In the genomic region with DNA sequence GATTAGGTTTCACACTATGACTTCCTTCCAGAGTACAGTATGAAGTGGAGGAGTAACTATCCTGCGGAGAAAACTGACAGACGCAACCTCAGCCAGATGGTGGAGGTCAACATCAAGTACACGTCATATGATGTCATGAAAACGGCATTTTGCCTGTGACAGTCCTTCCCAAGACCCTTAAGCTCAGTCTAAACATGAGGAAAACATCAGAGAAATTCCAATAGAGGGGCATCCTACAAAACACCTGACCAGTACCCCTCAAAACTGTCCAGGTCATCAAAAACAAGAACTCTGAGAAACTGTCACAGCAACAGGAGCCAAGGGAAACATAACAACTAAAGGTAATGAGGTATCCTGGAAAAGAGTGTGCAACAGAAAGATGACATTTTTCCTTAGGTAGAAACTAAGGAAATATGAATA, we compare ENCODE assay signal across 11 cellular contexts. TPM values are rescaled to one million over a fixed set of nuclear protein-coding genes. Genes with fewer than 3 reads are reported as not detected.
DNase-seq lines count a peak whose midpoint lies in the region; ATAC-seq and TF ChIP-seq lines count a peak whose summit lies in the region.
"Had no signal": no experiment of that assay in that cellular context is flagged by ENCODE, and none has a peak within 500 bp of the region (broad histone marks: within the 10 kb centered on the region; RNA-seq: fewer than 3 reads in every experiment).

No MANE protein-coding gene starts in this region.

- peaks cover 65% of the 10 kb centered on the region for H3K4me1 Mint-ChIP-seq in activated T-cell treated with anti-CD3 and anti-CD28 coated beads, Interleukin-2, amount 50 U/mL, for 24 hours (ENCODE audit: low read depth)
- peaks cover 39% of the 10 kb centered on the region for H3K4me1 Mint-ChIP-seq in activated T-cell treated with anti-CD3 and anti-CD28 coated beads, Interleukin-2, amount 50 U/mL, for 4 hours (ENCODE audit: low read depth)
- H3K4me1 Mint-ChIP-seq in stimulated activated effector memory CD8-positive, alpha-beta T cell treated with anti-CD3 and anti-CD28 coated beads, Interleukin-12 subunit alpha, Interleukin-12 subunit beta, amount 100 ng/mL, for 72 hours, result peaks cover 52% of the 10 kb centered on the region

- H3K36me3 Mint-ChIP-seq in activated T-cell treated with anti-CD3 and anti-CD28 coated beads, Interleukin-2, amount 50 U/mL, for 24 hours (ENCODE audit: low read depth), result peaks cover 29% of the 10 kb centered on the region
- peaks cover 7% of the 10 kb centered on the region for H3K36me3 Mint-ChIP-seq in activated T-cell treated with anti-CD3 and anti-CD28 coated beads, Interleukin-2, amount 50 U/mL, for 4 hours (ENCODE audit: insufficient read depth)
- peaks cover 50% of the 10 kb centered on the region for H3K36me3 Mint-ChIP-seq in stimulated activated effector memory CD8-positive, alpha-beta T cell treated with anti-CD3 and anti-CD28 coated beads, Interleukin-12 subunit alpha, Interleukin-12 subunit beta, amount 100 ng/mL, for 72 hours

- ATAC-seq in activated T-cell treated with anti-CD3 and anti-CD28 coated beads, Interleukin-2, amount 50 U/mL, for 4 hours, result no peak
- no peak for ATAC-seq in stimulated activated effector memory CD8-positive, alpha-beta T cell treated with anti-CD3 and anti-CD28 coated beads, Interleukin-12 subunit alpha, Interleukin-12 subunit beta, amount 100 ng/mL, for 72 hours
- ATAC-seq in GM21390 (IDR thresholded peaks at IDR 0.05; ENCODE audit: unreplicated experiment), result no peak

- peak overlapping the region; percentile 75 for H3K27ac Mint-ChIP-seq in activated T-cell treated with anti-CD3 and anti-CD28 coated beads, Interleukin-2, amount 50 U/mL, for 24 hours
- no peak overlapping the region for H3K27ac Mint-ChIP-seq in stimulated activated effector memory CD8-positive, alpha-beta T cell treated with anti-CD3 and anti-CD28 coated beads, Interleukin-12 subunit alpha, Interleukin-12 subunit beta, amount 100 ng/mL, for 72 hours

- peak overlapping the region; percentile 36 for H3K4me3 Mint-ChIP-seq in activated T-cell treated with anti-CD3 and anti-CD28 coated beads, Interleukin-2, amount 50 U/mL, for 24 hours
- H3K4me3 Mint-ChIP-seq in activated T-cell treated with anti-CD3 and anti-CD28 coated beads, Interleukin-2, amount 50 U/mL, for 4 hours, result no peak overlapping the region
- peak overlapping the region; percentile 88 for H3K4me3 Mint-ChIP-seq in stimulated activated effector memory CD8-positive, alpha-beta T cell treated with anti-CD3 and anti-CD28 coated beads, Interleukin-12 subunit alpha, Interleukin-12 subunit beta, amount 100 ng/mL, for 72 hours

- TF ChIP-seq CTCF in epithelial cell of esophagus (IDR thresholded peaks at IDR 0.05; ENCODE audit: insufficient read depth, low read depth, low read length, missing control alignments), result no peak

- no peak overlapping the region for H3K4me3 ChIP-seq in epithelial cell of esophagus (ENCODE audit: low read length)

- no peaks in the 10 kb centered on the region for H3K27me3 Mint-ChIP-seq in activated T-cell treated with anti-CD3 and anti-CD28 coated beads, Interleukin-2, amount 50 U/mL, for 24 hours
- no peaks in the 10 kb centered on the region for H3K27me3 Mint-ChIP-seq in activated T-cell treated with anti-CD3 and anti-CD28 coated beads, Interleukin-2, amount 50 U/mL, for 4 hours (ENCODE audit: low read depth)

- no peaks in the 10 kb centered on the region for H3K9me3 Mint-ChIP-seq in activated T-cell treated with anti-CD3 and anti-CD28 coated beads, Interleukin-2, amount 50 U/mL, for 24 hours
- H3K9me3 Mint-ChIP-seq in activated T-cell treated with anti-CD3 and anti-CD28 coated beads, Interleukin-2, amount 50 U/mL, for 4 hours, result no peaks in the 10 kb centered on the region
- no peaks in the 10 kb centered on the region for H3K9me3 Mint-ChIP-seq in stimulated activated effector memory CD8-positive, alpha-beta T cell treated with anti-CD3 and anti-CD28 coated beads, Interleukin-12 subunit alpha, Interleukin-12 subunit beta, amount 100 ng/mL, for 72 hours

- DNase-seq in activated T-cell treated with anti-CD3 and anti-CD28 coated beads, Interleukin-2, amount 50 U/mL, for 24 hours, result no peak
- no peak for DNase-seq in activated T-cell treated with anti-CD3 and anti-CD28 coated beads, Interleukin-2, amount 50 U/mL, for 4 hours
- DNase-seq in OCI-M1 (lab: John Stamatoyannopoulos, UW) (peak; percentile 61), epithelial cell of esophagus (ENCODE audit: low read depth) (peak; percentile 21), NK-92 (lab: John Stamatoyannopoulos, UW; ENCODE audit: unreplicated experiment) (no peak), NCI-H2029 treated with DMSO at 0.1 percent for 48 hours (lab: John Stamatoyannopoulos, UW) (no peak)
- DNase-seq in stimulated activated effector memory CD8-positive, alpha-beta T cell treated with anti-CD3 and anti-CD28 coated beads, Interleukin-12 subunit alpha, Interleukin-12 subunit beta, amount 100 ng/mL, for 72 hours (ENCODE audit: low spot score in 2 of 2), result no peak
- DNase-seq: GDM1; stimulated activated CD4-positive, alpha-beta T cell treated with anti-CD3 and anti-CD28 coated beads, Interleukin-4, amount 100 ng/mL, for 1 hour had no signal

RNA-seq across cellular contexts. Expression of a gene that starts 1.7 kb away (rescaled TPM):
- not detected for total RNA-seq in activated T-cell treated with anti-CD3 and anti-CD28 coated beads, Interleukin-2, amount 50 U/mL, for 4 hours
- total RNA-seq: cardiac muscle cell had no signal

Comparison
In these comparisons a context has a peak if more than half of its experiments do, and no peak if none do; other contexts are left out.
1. DNase-seq: peak in OCI-M1 (single experiment) and epithelial cell of esophagus (single experiment); none in activated T-cell treated with anti-CD3 and anti-CD28 coated beads, Interleukin-2, amount 50 U/mL, for 24 hours (single experiment), activated T-cell treated with anti-CD3 and anti-CD28 coated beads, Interleukin-2, amount 50 U/mL, for 4 hours (single experiment), stimulated activated effector memory CD8-positive, alpha-beta T cell treated with anti-CD3 and anti-CD28 coated beads, Interleukin-12 subunit alpha, Interleukin-12 subunit beta, amount 100 ng/mL, for 72 hours (0 of 2), NK-92 (single experiment) and NCI-H2029 treated with DMSO at 0.1 percent for 48 hours (single experiment).